Comparison of ENCODE assay signal across 20 cellular contexts in genomic region chr11:60934790-60935605, GRCh38. TPM values are rescaled to one million over a fixed set of nuclear protein-coding genes. Genes with fewer than 3 reads are reported as not detected.
"Had no signal": no experiment of that assay in that cellular context is flagged by ENCODE, and none has a peak within 500 bp of the region (broad histone marks: within the 10 kb centered on the region; RNA-seq: fewer than 3 reads in every experiment).

No MANE protein-coding gene starts in this region.

- H3K9me3 Mint-ChIP-seq: activated CD4-positive, alpha-beta T cell treated with anti-CD3 and anti-CD28 coated beads, Interleukin-2, amount 10 ng/mL, durations not matched to agents 7 days and 5 days; activated naive CD4-positive, alpha-beta T cell treated with anti-CD3 and anti-CD28 coated beads, Interleukin-2, amount 50 U/mL, for 72 hours; activated T-cell treated with anti-CD3 and anti-CD28 coated beads, Interleukin-2, amount 50 U/mL, for 24 hours; naive thymus-derived CD8-positive, alpha-beta T cell; T-cell had no signal

- H3K4me1 ChIP-seq: adrenal gland, parathyroid adenoma, transverse colon, uterus had no signal

- H3K79me2 ChIP-seq: parathyroid adenoma had no signal

- DNase-seq: activated CD4-positive, alpha-beta T cell treated with anti-CD3 and anti-CD28 coated beads, Interleukin-2, amount 10 ng/mL, durations not matched to agents 7 days and 5 days; activated CD8-positive, alpha-beta T cell treated with anti-CD3 and anti-CD28 coated beads, Interleukin-2, amount 10 ng/mL, durations not matched to agents 7 days and 5 days; activated effector memory CD4-positive, alpha-beta T cell treated with anti-CD3 and anti-CD28 coated beads, Interleukin-2, amount 50 U/mL, for 16 hours; activated T-cell treated with anti-CD3 and anti-CD28 coated beads, Interleukin-2, amount 50 U/mL, for 24 hours; adrenal gland; effector CD8-positive, alpha-beta T cell; gastrocnemius medialis; left ventricle myocardium inferior; mammary epithelial cell; naive thymus-derived CD8-positive, alpha-beta T cell; stimulated activated naive CD4-positive, alpha-beta T cell treated with Interleukin-2 at 50 U/mL for 16 hours; T-cell; T-helper 9 cell; transverse colon; uterus had no signal

- ATAC-seq: activated CD4-positive, CD25-positive, alpha-beta regulatory T cell treated with anti-CD3 and anti-CD28 coated beads, Interleukin-2, amount 50 U/mL, for 24 hours; activated CD8-positive, alpha-beta T cell treated with anti-CD3 and anti-CD28 coated beads, Interleukin-2, amount 10 ng/mL, durations not matched to agents 7 days and 5 days; activated naive CD4-positive, alpha-beta T cell treated with anti-CD3 and anti-CD28 coated beads, Interleukin-2, amount 50 U/mL, for 72 hours; gastrocnemius medialis; T-cell had no signal

- H3K27ac ChIP-seq: adrenal gland, parathyroid adenoma, transverse colon, uterus had no signal

- H3K36me3 Mint-ChIP-seq: activated naive CD4-positive, alpha-beta T cell treated with anti-CD3 and anti-CD28 coated beads, Interleukin-2, amount 50 U/mL, for 72 hours; T-cell had no signal

- H2AFZ ChIP-seq: parathyroid adenoma had no signal

- H3K27me3 ChIP-seq: adrenal gland, gastrocnemius medialis, transverse colon, uterus had no signal

- H3K36me3 ChIP-seq: transverse colon, uterus had no signal

- H3K9ac ChIP-seq: parathyroid adenoma had no signal

- H3K4me3 ChIP-seq: adrenal gland, gastrocnemius medialis, left ventricle myocardium inferior, transverse colon, uterus had no signal

- FAIRE-seq: bronchial epithelial cell had no signal

- H3K27ac Mint-ChIP-seq: activated CD4-positive, alpha-beta T cell treated with anti-CD3 and anti-CD28 coated beads, Interleukin-2, amount 10 ng/mL, durations not matched to agents 7 days and 5 days; activated CD8-positive, alpha-beta T cell treated with anti-CD3 and anti-CD28 coated beads, Interleukin-2, amount 10 ng/mL, durations not matched to agents 7 days and 5 days; activated T-cell treated with anti-CD3 and anti-CD28 coated beads, Interleukin-2, amount 50 U/mL, for 24 hours; T-cell had no signal

- H3K9me3 ChIP-seq: adrenal gland, gastrocnemius medialis, left ventricle myocardium inferior, neutrophil, transverse colon, uterus had no signal

- H3K4me3 Mint-ChIP-seq: activated CD4-positive, alpha-beta T cell treated with anti-CD3 and anti-CD28 coated beads, Interleukin-2, amount 10 ng/mL, durations not matched to agents 7 days and 5 days; activated CD8-positive, alpha-beta T cell treated with anti-CD3 and anti-CD28 coated beads, Interleukin-2, amount 10 ng/mL, durations not matched to agents 7 days and 5 days; activated T-cell treated with anti-CD3 and anti-CD28 coated beads, Interleukin-2, amount 50 U/mL, for 24 hours; naive thymus-derived CD8-positive, alpha-beta T cell; T-cell had no signal

RNA-seq across cellular contexts. Expression of gene TMEM132A, which starts 10.7 kb away (rescaled TPM):
- polyA plus RNA-seq: naive thymus-derived CD8-positive, alpha-beta T cell had no signal

RNA-seq across cellular contexts. Expression of gene CD6, which starts 36.5 kb away (rescaled TPM):
- total RNA-seq: bronchial epithelial cell, mammary epithelial cell had no signal
- polyA plus RNA-seq: mammary epithelial cell had no signal
